In genomic region chr2:127226132-127226519, GRCh38 we compare ENCODE assay signal across 17 cellular contexts. TPM values are rescaled to one million over a fixed set of nuclear protein-coding genes. Genes with fewer than 3 reads are reported as not detected.
DNase-seq lines count a peak whose midpoint lies in the region; ATAC-seq, FAIRE-seq and TF ChIP-seq lines count a peak whose summit lies in the region.
"Had no signal": no experiment of that assay in that cellular context is flagged by ENCODE, and none has a peak within 500 bp of the region (broad histone marks: within the 10 kb centered on the region; RNA-seq: fewer than 3 reads in every experiment).

No MANE protein-coding gene starts in this region.

- CTCF ChIA-PET in A549 (lab: Yijun Ruan, JAX): no interaction called here

- WGBS in A549 (ENCODE audit: missing lambda C conversion rate): 29% methylated on average over 9 of the region's 9 CpGs

- H3K36me3 ChIP-seq in mucosa of rectum (ENCODE audit: control insufficient read depth in 2 of 2, insufficient read depth in 2 of 2, low read length in 2 of 2): no peaks in the 10 kb centered on the region
- H3K36me3 ChIP-seq: colonic mucosa, heart right ventricle, neutrophil had no signal

- H3K27ac ChIP-seq in A549: peak overlapping the region; percentile 66 to 75
- no peak overlapping the region for H3K27ac ChIP-seq in mucosa of rectum (ENCODE audit: low read depth in 2 of 2, low read length in 2 of 2)
- H3K27ac ChIP-seq: heart right ventricle, neutrophil had no signal

- H3K4me3 ChIP-seq in A549 (peak overlapping the region; percentile 24; the same call in 2 of the 3 replicates), mucosa of rectum (ENCODE audit: low read length in 2 of 2) (peak overlapping the region; percentile 8 to 46)
- H3K4me3 ChIP-seq: colonic mucosa, heart right ventricle had no signal

- H3K27me3 Mint-ChIP-seq in activated T-helper 2 cell treated with anti-CD3 and anti-CD28 coated beads, Interferon-gamma antibody, Interleukin-2, Interleukin-4, amounts not matched to agents 10 μg/mL and 5 μg/mL and 100 μg/mL, durations not matched to agents 14 hours and 24 hours and 36 hours (ENCODE audit: low read depth): peaks cover 27% of the 10 kb centered on the region
- H3K27me3 Mint-ChIP-seq in CD14-positive monocyte (ENCODE audit: low read depth in 3 of 3): peaks cover 41 to 66% (median 48%) of the 10 kb centered on the region in 3 donors

- H3K9ac ChIP-seq in mucosa of rectum (ENCODE audit: low read depth in 1 of 2, low read length in 2 of 2): no peak overlapping the region

- H3K9me3 ChIP-seq in A549 (0 out of 3 replicates have a peak, but pooled peaks cover 3% of the 10 kb centered on the region), mucosa of rectum (ENCODE audit: control insufficient read depth in 2 of 2, low read length in 2 of 2) (no peaks in the 10 kb centered on the region)
- H3K9me3 ChIP-seq: colonic mucosa, neutrophil had no signal

- intact Hi-C loops in activated T-helper 2 cell treated with anti-CD3 and anti-CD28 coated beads, Interferon-gamma antibody, Interleukin-2, Interleukin-4, amounts not matched to agents 10 μg/mL and 5 μg/mL and 100 μg/mL, durations not matched to agents 14 hours and 24 hours and 36 hours (cut with micrococcal nuclease): loop anchor here (2.0 kb wide), 1 partner anchor 163 kb away; no protein-coding TSS in a partner anchor
- intact Hi-C loops in CD14-positive monocyte (cut with micrococcal nuclease): no loop called here

- no peak for TF ChIP-seq RAD21 in A549 (conservative IDR thresholded peaks at IDR 0.05 in 1 of 2, IDR thresholded peaks at IDR 0.05 in 1 of 2)

- H3K27ac Mint-ChIP-seq in activated T-helper 2 cell treated with anti-CD3 and anti-CD28 coated beads, Interferon-gamma antibody, Interleukin-2, Interleukin-4, amounts not matched to agents 10 μg/mL and 5 μg/mL and 100 μg/mL, durations not matched to agents 14 hours and 24 hours and 36 hours: peak overlapping the region; percentile 82
- H3K27ac Mint-ChIP-seq in CD14-positive monocyte: no peak overlapping the region
- H3K27ac Mint-ChIP-seq: activated B cell treated with CpG ODN at 0.5 μM for 24 hours; activated CD8-positive, alpha-beta memory T cell treated with anti-CD3 and anti-CD28 coated beads, Interleukin-2, amount 10 ng/mL, durations not matched to agents 7 days and 5 days; mesothelial cell of epicardium had no signal

- peak overlapping the region; percentile 84 for H3K4me2 ChIP-seq in A549

- peaks cover 42% of the 10 kb centered on the region for H3K4me1 ChIP-seq in A549
- H3K4me1 ChIP-seq in mucosa of rectum (ENCODE audit: control insufficient read depth in 2 of 2, insufficient read depth in 2 of 2, low read length in 2 of 2): peaks cover 11 to 18% of the 10 kb centered on the region in 2 donors
- H3K4me1 ChIP-seq: heart right ventricle had no signal

- H3K36me3 Mint-ChIP-seq in activated T-helper 2 cell treated with anti-CD3 and anti-CD28 coated beads, Interferon-gamma antibody, Interleukin-2, Interleukin-4, amounts not matched to agents 10 μg/mL and 5 μg/mL and 100 μg/mL, durations not matched to agents 14 hours and 24 hours and 36 hours (ENCODE audit: low read depth): peaks cover 2% of the 10 kb centered on the region
- no peaks in the 10 kb centered on the region for H3K36me3 Mint-ChIP-seq in CD14-positive monocyte
- H3K36me3 Mint-ChIP-seq: activated CD8-positive, alpha-beta memory T cell treated with anti-CD3 and anti-CD28 coated beads, Interleukin-2, amount 10 ng/mL, durations not matched to agents 7 days and 5 days; mesothelial cell of epicardium had no signal

- POLR2A ChIA-PET in A549 (lab: Yijun Ruan, JAX): no interaction called here

- TF ChIP-seq POLR2A in A549 (IDR thresholded peaks at IDR 0.05; ENCODE audit: low read length): no peak

- FAIRE-seq in A549 (lab: Jason Lieb, UNC): no peak

- peak; percentile 16 to 32; a peak in 3 of 6 replicates for ATAC-seq in A549
- peak; percentile 9 for ATAC-seq in GM19324 (IDR thresholded peaks at IDR 0.05; ENCODE audit: low FRiP score, unreplicated experiment)
- ATAC-seq in HG03469 (IDR thresholded peaks at IDR 0.05; ENCODE audit: unreplicated experiment): no peak
- ATAC-seq: heart right ventricle, Right ventricle myocardium inferior had no signal

- peaks cover 7% of the 10 kb centered on the region for H3K9me3 Mint-ChIP-seq in activated T-helper 2 cell treated with anti-CD3 and anti-CD28 coated beads, Interferon-gamma antibody, Interleukin-2, Interleukin-4, amounts not matched to agents 10 μg/mL and 5 μg/mL and 100 μg/mL, durations not matched to agents 14 hours and 24 hours and 36 hours
- H3K9me3 Mint-ChIP-seq in CD14-positive monocyte: peaks cover 3 to 22% (median 12%) of the 10 kb centered on the region in 7 donors
- H3K9me3 Mint-ChIP-seq: mesothelial cell of epicardium had no signal

- H3K4me3 Mint-ChIP-seq in activated T-helper 2 cell treated with anti-CD3 and anti-CD28 coated beads, Interferon-gamma antibody, Interleukin-2, Interleukin-4, amounts not matched to agents 10 μg/mL and 5 μg/mL and 100 μg/mL, durations not matched to agents 14 hours and 24 hours and 36 hours (ENCODE audit: low read depth): no peak overlapping the region
- H3K4me3 Mint-ChIP-seq in CD14-positive monocyte: peak overlapping the region in 1 of 2 donors; percentile 31
- H3K4me3 Mint-ChIP-seq: activated B cell treated with CpG ODN at 0.5 μM for 24 hours, mesothelial cell of epicardium had no signal

- no peak for TF ChIP-seq EP300 in A549 (IDR thresholded peaks at IDR 0.05)

- DNase-seq in A549 (ENCODE audit: low read depth in 1 of 2, low spot score in 1 of 2) (no peak), iPS-NIHi7 (ENCODE audit: extremely low spot score) (no peak), NCI-H1092 treated with DMSO at 0.1 percent for 48 hours (lab: John Stamatoyannopoulos, UW) (no peak), CD14-positive monocyte (ENCODE audit: low spot score) (no peak)
- DNase-seq in activated T-helper 2 cell treated with anti-CD3 and anti-CD28 coated beads, Interferon-gamma antibody, Interleukin-2, Interleukin-4, amounts not matched to agents 10 μg/mL and 5 μg/mL and 100 μg/mL, durations not matched to agents 14 hours and 24 hours and 36 hours (ENCODE audit: low spot score): no peak
- DNase-seq: activated B cell treated with CpG ODN at 0.5 μM for 24 hours, heart right ventricle, NCI-H187 had no signal

- H3K27me3 ChIP-seq in mucosa of rectum (ENCODE audit: control insufficient read depth in 2 of 2, insufficient read depth in 2 of 2, low read length in 2 of 2): peaks cover 10 to 19% of the 10 kb centered on the region in 2 donors

- TF ChIP-seq CTCF in A549 (IDR thresholded peaks at IDR 0.05): no peak
- no peak for TF ChIP-seq CTCF in CD14-positive monocyte (IDR thresholded peaks at IDR 0.05)

- peaks cover 10% of the 10 kb centered on the region for H3K4me1 Mint-ChIP-seq in activated T-helper 2 cell treated with anti-CD3 and anti-CD28 coated beads, Interferon-gamma antibody, Interleukin-2, Interleukin-4, amounts not matched to agents 10 μg/mL and 5 μg/mL and 100 μg/mL, durations not matched to agents 14 hours and 24 hours and 36 hours (ENCODE audit: low read depth)
- H3K4me1 Mint-ChIP-seq in CD14-positive monocyte: no peaks in the 10 kb centered on the region
- H3K4me1 Mint-ChIP-seq: activated B cell treated with CpG ODN at 0.5 μM for 24 hours had no signal

TF ChIP-seq in A549, 52 proteins besides CTCF, POLR2A, EP300 and RAD21:
- TF ChIP-seq FOSB (CRISPR knock-in tag; IDR thresholded peaks at IDR 0.05): no peak
- no peak for TF ChIP-seq HEYL (CRISPR knock-in tag; IDR thresholded peaks at IDR 0.05)
- no peak for TF ChIP-seq TFCP2L1 (CRISPR knock-in tag; IDR thresholded peaks at IDR 0.05)

RNA-seq across cellular contexts. Expression of gene CYP27C1, which starts 6.0 kb away (rescaled TPM):
- polyA plus RNA-seq in A549 (2011; rRNA removed) (2.2 TPM in 2 replicates), A549 (2017; fragmentation: RNase III; extraction: RNeasy Plus Mini Kit Qiagen cat#74134 plus additional on column Dnase treatment) (3.0 to 5.5 TPM (median 4.6 TPM) in 3 replicates), CD14-positive monocyte (not detected)
- 1.1 and 1.6 TPM in 2 replicates for polyA plus RNA-seq in A549 (2012; cell fraction: cytosol; rRNA removed)
- polyA plus RNA-seq in A549 (2012; cell fraction: nucleus; rRNA removed): 1.8 and 2.8 TPM in 2 replicates
- 1.1 and 1.8 TPM in 2 replicates for polyA minus RNA-seq in A549 (2011; rRNA and poly(A)+ RNA removed)
- not detected in 2 replicates for total RNA-seq in activated T-helper 2 cell treated with anti-CD3 and anti-CD28 coated beads, Interferon-gamma antibody, Interleukin-2, Interleukin-4, amounts not matched to agents 10 μg/mL and 5 μg/mL and 100 μg/mL, durations not matched to agents 14 hours and 24 hours and 36 hours
- total RNA-seq: activated B cell treated with CpG ODN at 0.5 μM for 24 hours; activated CD8-positive, alpha-beta memory T cell treated with anti-CD3 and anti-CD28 coated beads, Interleukin-2, amount 10 ng/mL, durations not matched to agents 7 days and 5 days; T-helper 1 cell treated with Interleukin-12 subunit alpha and Interleukin-12 subunit beta and Interleukin-4 antibody, amounts not matched to agents 30 ng/mL and 1 ng/mL, for 36 hours had no signal

Comparison
In these comparisons a context has a peak if more than half of its experiments do, and no peak if none do; other contexts are left out.
1. H3K27ac ChIP-seq: peak in A549 (2 of 2); none in mucosa of rectum (0 of 2).